ENCODE assay signal across 1 cellular context in genomic region chr2:54000524-54000923, GRCh38.
A peak's percentile ranks its signal among the peaks of the same experiment; 100 is the strongest.
TF ChIP-seq lines count a peak whose summit lies in the region.

No MANE protein-coding gene starts in this region.

TF ChIP-seq in K562, 482 proteins besides CTCF, POLR2A, EP300 and RAD21 (continued from another document):
- peak; percentile 14; the same call in 1 of the 2 replicates for TF ChIP-seq ATF3 (IDR thresholded peaks at IDR 0.05)
- no peak for TF ChIP-seq ATF3 (CRISPR knock-in tag; conservative IDR thresholded peaks at IDR 0.05)
- no peak for TF ChIP-seq OTX1 (CRISPR knock-in tag; IDR thresholded peaks at IDR 0.05)
- TF ChIP-seq CCNT2 (IDR thresholded peaks at IDR 0.05; ENCODE audit: borderline replicate concordance, extremely low read depth, insufficient read length, low read depth, low read length): peak; percentile 35
- TF ChIP-seq ARID1B (IDR thresholded peaks at IDR 0.05): peak; percentile 55
- no peak for TF ChIP-seq ATF1 (CRISPR knock-in tag; IDR thresholded peaks at IDR 0.05)
- peak; percentile 49; the same call in 1 of the 2 replicates for TF ChIP-seq ATF1 (tag; IDR thresholded peaks at IDR 0.05)
- TF ChIP-seq, protein P1, sequence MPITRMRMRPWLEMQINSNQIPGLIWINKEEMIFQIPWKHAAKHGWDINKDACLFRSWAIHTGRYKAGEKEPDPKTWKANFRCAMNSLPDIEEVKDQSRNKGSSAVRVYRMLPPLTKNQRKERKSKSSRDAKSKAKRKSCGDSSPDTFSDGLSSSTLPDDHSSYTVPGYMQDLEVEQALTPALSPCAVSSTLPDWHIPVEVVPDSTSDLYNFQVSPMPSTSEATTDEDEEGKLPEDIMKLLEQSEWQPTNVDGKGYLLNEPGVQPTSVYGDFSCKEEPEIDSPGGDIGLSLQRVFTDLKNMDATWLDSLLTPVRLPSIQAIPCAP (CRISPR knock-in tag; IDR thresholded peaks at IDR 0.05; ENCODE audit: borderline replicate concordance): no peak
- TF ChIP-seq KDM1A (IDR thresholded peaks at IDR 0.05): no peak
- TF ChIP-seq JUND (IDR thresholded peaks at IDR 0.05; ENCODE audit: borderline replicate concordance, low read depth, low read length): no peak
- TF ChIP-seq JUND (tag; IDR thresholded peaks at IDR 0.05; ENCODE audit: borderline replicate concordance, low read depth, low read length): peak; percentile 56; the same call in 1 of the 3 replicates
- no peak for TF ChIP-seq HOXB6 (CRISPR knock-in tag; IDR thresholded peaks at IDR 0.05; ENCODE audit: borderline replicate concordance)
- no peak for TF ChIP-seq PHTF2 (CRISPR knock-in tag; IDR thresholded peaks at IDR 0.05)
- peak; percentile 43; the same call in 1 of the 2 replicates for TF ChIP-seq CBFA2T3 (IDR thresholded peaks at IDR 0.05)
- TF ChIP-seq CEBPB (tag; IDR thresholded peaks at IDR 0.05): 0 out of 2 replicates have a peak, but pooled peaks have one; percentile 11
